Comparison of ENCODE assay signal across 33 cellular contexts in genomic region chr7:150351587-150352194, GRCh38. TPM values are rescaled to one million over a fixed set of nuclear protein-coding genes. Genes with fewer than 3 reads are reported as not detected.
DNase-seq lines count a peak whose midpoint lies in the region; ATAC-seq, FAIRE-seq and TF ChIP-seq lines count a peak whose summit lies in the region.
"Had no signal": no experiment of that assay in that cellular context is flagged by ENCODE, and none has a peak within 500 bp of the region (broad histone marks: within the 10 kb centered on the region; RNA-seq: fewer than 3 reads in every experiment).

No MANE protein-coding gene starts in this region.

- H3K14ac ChIP-seq in IMR-90 (replicated peaks; ENCODE audit: low read depth, low read length): no peak overlapping the region

- H3K18ac ChIP-seq in IMR-90 (ENCODE audit: low read depth, low read length): no peak overlapping the region

- no peak overlapping the region for H3K4me3 ChIP-seq in HepG2 (replicated peaks in 1 of 3; ENCODE audit: insufficient read depth in 1 of 3, low read depth in 2 of 3, low read length in 3 of 3)
- H3K4me3 ChIP-seq in right lobe of liver: no peak overlapping the region
- H3K4me3 ChIP-seq in IMR-90 (ENCODE audit: insufficient read depth, low read depth, low read length): no peak overlapping the region
- no peak overlapping the region for H3K4me3 ChIP-seq in choroid plexus epithelial cell (ENCODE audit: low read depth, low read length)
- H3K4me3 ChIP-seq in vagina: no peak overlapping the region
- H3K4me3 ChIP-seq: psoas muscle, thoracic aorta, uterus had no signal

- no peak for ATAC-seq in HepG2
- no peak for ATAC-seq in right lobe of liver
- ATAC-seq in IMR-90 (ENCODE audit: low read depth): 0 out of 2 replicates have a peak, but pooled peaks have one; percentile 24
- no peak for ATAC-seq in GM18519 (IDR thresholded peaks at IDR 0.05; ENCODE audit: low FRiP score, unreplicated experiment)
- ATAC-seq in Right ventricle myocardium superior (ENCODE audit: poor library complexity): no peak
- ATAC-seq: naive thymus-derived CD4-positive, alpha-beta T cell; psoas muscle; Right ventricle myocardium inferior; stimulated activated naive CD8-positive, alpha-beta T cell treated with anti-CD3 and anti-CD28 coated beads, Interleukin-15, Interleukin-2, amounts not matched to agents 100 U/mL and 50 U/mL, for 24 hours had no signal

- H3K4me1 ChIP-seq in HepG2 (ENCODE audit: insufficient read depth, low read length) (peaks cover 35% of the 10 kb centered on the region), right lobe of liver (peaks cover 0 to 16% (median 7%) of the 10 kb centered on the region in 4 donors), IMR-90 (ENCODE audit: control insufficient read depth, insufficient read depth, low read length) (no peaks in the 10 kb centered on the region; the same call in 1 of the 2 replicates), vagina (no peaks in the 10 kb centered on the region)
- H3K4me1 ChIP-seq: psoas muscle, uterus had no signal

- no peak overlapping the region for H3K4ac ChIP-seq in IMR-90 (ENCODE audit: low read depth, low read length)

- no peak overlapping the region for H4K8ac ChIP-seq in IMR-90 (ENCODE audit: low read depth in 2 of 2, low read length in 2 of 2)

- BruUV-seq in HepG2 (replicated peaks; lab: Mats Ljungman, UMichigan): no TSS peak
- BruUV-seq in IMR-90 (replicated peaks; lab: Mats Ljungman, UMichigan): no TSS peak

- no peak overlapping the region for H4K5ac ChIP-seq in IMR-90 (ENCODE audit: low read depth, low read length)

- H3K27me3 ChIP-seq in HepG2 (ENCODE audit: control insufficient read depth in 1 of 2, insufficient read depth in 2 of 2, low read length in 2 of 2): no peaks in the 10 kb centered on the region
- H3K27me3 ChIP-seq in right lobe of liver: no peaks in the 10 kb centered on the region
- H3K27me3 ChIP-seq in IMR-90 (ENCODE audit: control insufficient read depth, insufficient read depth, low read length): peaks cover 3% of the 10 kb centered on the region
- no peaks in the 10 kb centered on the region for H3K27me3 ChIP-seq in vagina
- H3K27me3 ChIP-seq: uterus had no signal

- no peak overlapping the region for H2AK9ac ChIP-seq in IMR-90 (replicated peaks; ENCODE audit: low read depth, low read length, poor library complexity)

- H4K20me1 ChIP-seq in HepG2 (ENCODE audit: insufficient read depth, low read length): no peaks in the 10 kb centered on the region
- H4K20me1 ChIP-seq in IMR-90 (ENCODE audit: insufficient read depth, low read length): no peaks in the 10 kb centered on the region

- H2BK120ac ChIP-seq in IMR-90 (ENCODE audit: low read depth, low read length): no peak overlapping the region

- POLR2A ChIA-PET in HepG2 (lab: Yijun Ruan, JAX): interaction anchor here (1.3 to 5.8 kb wide), 2 partner anchors 11 to 18 kb away, joined by 3 to 58 read pairs; partner anchors contain the start of genes RARRES2 and REPIN1
- POLR2A ChIA-PET in IMR-90 (lab: Charles Lee; ENCODE audit: unreplicated experiment): no interaction called here

- no peak for FAIRE-seq in HepG2 (lab: Jason Lieb, UNC)
- FAIRE-seq: endometrium, G401.6 had no signal

- no peak overlapping the region for H3K56ac ChIP-seq in IMR-90 (ENCODE audit: extremely low read depth, insufficient read depth, low read length)

- WGBS in HepG2 (ENCODE audit: low lambda C conversion rate): 52% methylated on average over 8 of the region's 8 CpGs
- 68% methylated on average over 8 of the region's 8 CpGs for WGBS in right lobe of liver (ENCODE audit: insufficient coverage, low coverage, low lambda C conversion rate, missing lambda C conversion rate)
- no CpG with 5 or more reads among the region's 8 CpGs for WGBS in IMR-90 (ENCODE audit: extremely low coverage in 2 of 2, insufficient read length in 1 of 2), 2 experiments

- no peak for TF ChIP-seq POLR2A in HepG2 (IDR thresholded peaks at IDR 0.05; ENCODE audit: insufficient read depth in 1 of 2, low read depth in 2 of 2, low read length in 2 of 2)
- TF ChIP-seq POLR2A in right lobe of liver (IDR thresholded peaks at IDR 0.05): no peak
- no peak for TF ChIP-seq POLR2A in IMR-90 (IDR thresholded peaks at IDR 0.05; ENCODE audit: low read depth, low read length)
- no peak for TF ChIP-seq POLR2A in vagina (IDR thresholded peaks at IDR 0.05)

- no peaks in the 10 kb centered on the region for H3K9me1 ChIP-seq in IMR-90 (ENCODE audit: insufficient read depth, low read length)

- no peak overlapping the region for H2BK20ac ChIP-seq in IMR-90 (ENCODE audit: low read depth, low read length)

- H3K4me2 ChIP-seq in HepG2 (ENCODE audit: low read depth, low read length) (no peak overlapping the region), IMR-90 (ENCODE audit: low read depth, low read length) (no peak overlapping the region)
- H3K4me2 ChIP-seq: KMS-11 had no signal

- peak overlapping the region; percentile 54 for H2AFZ ChIP-seq in HepG2 (ENCODE audit: low read length)
- no peak overlapping the region for H2AFZ ChIP-seq in IMR-90 (replicated peaks; ENCODE audit: low read length, poor library complexity)

- no peak overlapping the region for H3K23ac ChIP-seq in IMR-90 (ENCODE audit: low read depth, low read length)

- no peak overlapping the region for H2BK5ac ChIP-seq in IMR-90 (ENCODE audit: low read depth, low read length, poor library complexity, severe bottlenecking)

- no peak overlapping the region for H2BK15ac ChIP-seq in IMR-90 (ENCODE audit: low read depth, low read length)

- no peaks in the 10 kb centered on the region for H3K79me1 ChIP-seq in IMR-90 (ENCODE audit: low read depth in 1 of 2, low read length in 2 of 2)

- CTCF ChIA-PET in HepG2 (lab: Yijun Ruan, JAX; ENCODE audit: low intra/inter-chr PET ratio, low total read pairs): no interaction called here
- CTCF ChIA-PET in IMR-90 (lab: Yijun Ruan, JAX): no interaction called here

- TF ChIP-seq EP300 in HepG2 (IDR thresholded peaks at IDR 0.05; ENCODE audit: low read depth in 2 of 2, low read length in 2 of 2) (no peak), HepG2 (CRISPR knock-in tag; IDR thresholded peaks at IDR 0.05; ENCODE audit: borderline replicate concordance) (no peak)

- no peaks in the 10 kb centered on the region for H3K36me3 ChIP-seq in HepG2 (replicated peaks in 1 of 2; ENCODE audit: control insufficient read depth in 1 of 2, insufficient read depth in 2 of 2, low read length in 2 of 2)
- no peaks in the 10 kb centered on the region for H3K36me3 ChIP-seq in right lobe of liver
- H3K36me3 ChIP-seq in IMR-90 (ENCODE audit: control insufficient read depth, insufficient read depth, low read length): no peaks in the 10 kb centered on the region
- H3K36me3 ChIP-seq in vagina: no peaks in the 10 kb centered on the region
- H3K36me3 ChIP-seq: thoracic aorta, uterus had no signal

- TF ChIP-seq RAD21 in HepG2 (CRISPR knock-in tag; IDR thresholded peaks at IDR 0.05) (no peak), IMR-90 (IDR thresholded peaks at IDR 0.05; ENCODE audit: low read length) (no peak)

- H2AK5ac ChIP-seq in IMR-90 (ENCODE audit: low read depth, low read length): no peak overlapping the region

- TF ChIP-seq CTCF in HepG2 (CRISPR knock-in tag; IDR thresholded peaks at IDR 0.05): no peak
- TF ChIP-seq CTCF in right lobe of liver (IDR thresholded peaks at IDR 0.05): no peak
- no peak for TF ChIP-seq CTCF in IMR-90 (conservative IDR thresholded peaks at IDR 0.05; ENCODE audit: low read depth, low read length)
- no peak for TF ChIP-seq CTCF in choroid plexus epithelial cell (conservative IDR thresholded peaks at IDR 0.05; ENCODE audit: low read depth, low read length)
- no peak for TF ChIP-seq CTCF in vagina (IDR thresholded peaks at IDR 0.05)

- DNase-seq in HepG2 (ENCODE audit: low spot score) (no peak), right lobe of liver (no peak), IMR-90 (peak; percentile 25), choroid plexus epithelial cell (ENCODE audit: low read depth) (peak; percentile 33), vagina (ENCODE audit: extremely low spot score in 2 of 2) (no peak), Right ventricle myocardium superior (no peak), G401 (ENCODE audit: low spot score) (no peak)
- DNase-seq: activated CD4-positive, alpha-beta T cell treated with anti-CD3 and anti-CD28 coated beads for 48 hours; activated CD8-positive, alpha-beta memory T cell treated with anti-CD3 and anti-CD28 coated beads for 24 hours; activated gamma-delta T cell treated with Interleukin-2 at 50 U/mL for 16 hours; AML-193; CD4-positive, alpha-beta memory T cell; dermis blood vessel endothelial cell; DMS153; HCEC 1CT; islet precursor cell; MV-4-11; naive thymus-derived CD4-positive, alpha-beta T cell; NCI-H187 treated with DMSO at 0.1 percent for 48 hours; NCI-H226; NCI-H774; nucleus accumbens; psoas muscle; stimulated activated naive CD8-positive, alpha-beta T cell treated with anti-CD3 and anti-CD28 coated beads, Interleukin-15, Interleukin-2, amounts not matched to agents 100 U/mL and 50 U/mL, for 24 hours; uterus had no signal

- H4K91ac ChIP-seq in IMR-90 (ENCODE audit: insufficient read depth, low read depth, low read length): no peak overlapping the region

- H3K27ac ChIP-seq in HepG2 (ENCODE audit: extremely low read length, insufficient read depth, low read length) (no peak overlapping the region), right lobe of liver (no peak overlapping the region), IMR-90 (ENCODE audit: insufficient read depth, low read length) (no peak overlapping the region), vagina (peak overlapping the region; percentile 22)
- H3K27ac ChIP-seq: KMS-11, psoas muscle, thoracic aorta, uterus, VCaP had no signal

- in situ Hi-C loops in HepG2 (cut with HindIII; ENCODE audit: extremely low pct_ligation_motif_present, low pct_unique_long_range_greater_than_20kb) (no loop called here), IMR-90 (cut with MboI; ENCODE audit: low sequenced_read_pairs) (no loop called here), G401 (cut with HindIII; ENCODE audit: low sequenced_read_pairs) (no loop called here)

- dilution Hi-C loops in IMR-90 (cut with HindIII; ENCODE audit: low sequenced_read_pairs, unreplicated experiment): no loop called here

- intact Hi-C loops in HepG2 (cut with micrococcal nuclease; ENCODE audit: unreplicated experiment) (loop anchor here (10.0 kb wide), 1 partner anchor 67 kb away; no protein-coding TSS in a partner anchor), right lobe of liver (cut with DNase I) (no loop called here), IMR-90 (cut with micrococcal nuclease) (no loop called here), vagina (cut with DNase I) (loop anchor here (5.0 kb wide), 1 partner anchor 496 kb away; no protein-coding TSS in a partner anchor), Right ventricle myocardium superior (cut with DNase I) (no loop called here)

- H3K9ac ChIP-seq in HepG2 (ENCODE audit: insufficient read depth, low read depth, low read length) (no peak overlapping the region), IMR-90 (ENCODE audit: low read depth, low read length) (no peak overlapping the region)
- H3K9ac ChIP-seq: KMS-11 had no signal

- no peaks in the 10 kb centered on the region for H3K9me3 ChIP-seq in HepG2 (ENCODE audit: low read length)
- no peaks in the 10 kb centered on the region for H3K9me3 ChIP-seq in right lobe of liver
- peaks cover 3% of the 10 kb centered on the region; the same call in 1 of the 2 replicates for H3K9me3 ChIP-seq in IMR-90 (ENCODE audit: control insufficient read depth, insufficient read depth, low read length)
- H3K9me3 ChIP-seq in vagina: no peaks in the 10 kb centered on the region
- H3K9me3 ChIP-seq: psoas muscle, thoracic aorta, uterus had no signal

- no peaks in the 10 kb centered on the region for H3K79me2 ChIP-seq in HepG2 (ENCODE audit: insufficient read depth, low read length)

RNA-seq across cellular contexts. Expression of gene RARRES2, which starts 10.3 kb away (rescaled TPM):
- total RNA-seq in HepG2 (2016; rRNA removed; fragmentation: Illumina TruSeq; extraction: Trizol) (94.6 and 172 TPM in 2 replicates), right lobe of liver (100 to 1,000 TPM; 552 to 948 (median 788) TPM), IMR-90 (2012; rRNA removed) (not detected in 2 replicates), vagina (305 TPM), Right ventricle myocardium superior (24.0 TPM)
- total RNA-seq in HepG2 (2016; cell fraction: cytosol; rRNA removed; fragmentation: Illumina TruSeq; extraction: Trizol; ENCODE audit: low read depth): 63.6 and 75.7 TPM in 2 replicates
- 93.3 and 178 TPM in 2 replicates for total RNA-seq in HepG2 (2016; cell fraction: insoluble cytoplasmic fraction; rRNA removed; fragmentation: Illumina TruSeq; extraction: Trizol)
- 68.9 and 86.6 TPM in 2 replicates for total RNA-seq in HepG2 (2016; cell fraction: membrane; rRNA removed; fragmentation: Illumina TruSeq; extraction: Trizol)
- total RNA-seq in HepG2 (2016; cell fraction: nucleus; rRNA removed; fragmentation: Illumina TruSeq; extraction: Trizol): 126 and 156 TPM in 2 replicates
- polyA plus RNA-seq in HepG2 (2011; rRNA removed) (134 and 157 TPM in 2 replicates), IMR-90 (2012; rRNA removed) (1.4 and 1.6 TPM in 2 replicates)
- polyA plus RNA-seq in HepG2 (2011; cell fraction: cytosol; rRNA removed): 197 and 233 TPM in 2 replicates
- 164 and 202 TPM in 2 replicates for polyA plus RNA-seq in HepG2 (2011; cell fraction: nucleus; rRNA removed)
- 37.9 and 77.4 TPM in 2 replicates for polyA plus RNA-seq in HepG2 (2012)
- 96.7 and 115 TPM in 2 replicates for polyA plus RNA-seq in HepG2 (2016; cell fraction: cytosol; fragmentation: Illumina TruSeq; extraction: Trizol; ENCODE audit: low read depth)
- 134 and 138 TPM in 2 replicates for polyA plus RNA-seq in HepG2 (2016; cell fraction: insoluble cytoplasmic fraction; fragmentation: Illumina TruSeq; extraction: Trizol; ENCODE audit: low read depth)
- 82.1 and 99.5 TPM in 2 replicates for polyA plus RNA-seq in HepG2 (2016; cell fraction: membrane; fragmentation: Illumina TruSeq; extraction: Trizol; ENCODE audit: low read depth)
- 420 and 455 TPM in 2 replicates for polyA plus RNA-seq in HepG2 (2016; cell fraction: nucleus; fragmentation: Illumina TruSeq; extraction: Trizol; ENCODE audit: insufficient read depth, low read depth)
- 22.1 TPM in 1 of 2 replicates, not detected in the other for polyA minus RNA-seq in HepG2 (2011; rRNA and poly(A)+ RNA removed; ENCODE audit: low replicate concordance)
- polyA minus RNA-seq in HepG2 (2011; cell fraction: cytosol; rRNA and poly(A)+ RNA removed): 17.4 and 20.0 TPM in 2 replicates
- 6.1 and 7.3 TPM in 2 replicates for polyA minus RNA-seq in HepG2 (2011; cell fraction: nucleus; rRNA and poly(A)+ RNA removed)
- polyA plus RNA-seq in IMR-90 (2012; cell fraction: cytosol; rRNA removed): 1.7 and 2.1 TPM in 2 replicates
- 1.0 and 2.4 TPM in 2 replicates for polyA plus RNA-seq in IMR-90 (2012; cell fraction: nucleus; rRNA removed; ENCODE audit: low replicate concordance)
- total RNA-seq in G401 (2014; rRNA removed; shearing (Covaris generic)): 5.0 and 5.9 TPM in 2 replicates
- total RNA-seq: CD4-positive, alpha-beta memory T cell; HT1080 had no signal
- polyA plus RNA-seq: CD4-positive, alpha-beta memory T cell; naive thymus-derived CD4-positive, alpha-beta T cell had no signal

RNA-seq across cellular contexts. Expression of gene REPIN1, which starts 16.9 kb away (rescaled TPM):
- total RNA-seq in HepG2 (2016; rRNA removed; fragmentation: Illumina TruSeq; extraction: Trizol): 86.4 and 108 TPM in 2 replicates
- total RNA-seq in HepG2 (2016; cell fraction: cytosol; rRNA removed; fragmentation: Illumina TruSeq; extraction: Trizol; ENCODE audit: low read depth): 34.3 and 36.1 TPM in 2 replicates
- 77.5 and 106 TPM in 2 replicates for total RNA-seq in HepG2 (2016; cell fraction: insoluble cytoplasmic fraction; rRNA removed; fragmentation: Illumina TruSeq; extraction: Trizol)
- total RNA-seq in HepG2 (2016; cell fraction: membrane; rRNA removed; fragmentation: Illumina TruSeq; extraction: Trizol): 112 and 119 TPM in 2 replicates
- total RNA-seq in HepG2 (2016; cell fraction: nucleus; rRNA removed; fragmentation: Illumina TruSeq; extraction: Trizol): 81.1 and 91.5 TPM in 2 replicates
- 69.9 and 87.9 TPM in 2 replicates for polyA plus RNA-seq in HepG2 (2011; rRNA removed)
- polyA plus RNA-seq in HepG2 (2011; cell fraction: cytosol; rRNA removed): 58.9 and 82.1 TPM in 2 replicates
- 189 and 195 TPM in 2 replicates for polyA plus RNA-seq in HepG2 (2011; cell fraction: nucleus; rRNA removed)
- 52.5 and 64.7 TPM in 2 replicates for polyA plus RNA-seq in HepG2 (2012)
- polyA plus RNA-seq in HepG2 (2016; cell fraction: cytosol; fragmentation: Illumina TruSeq; extraction: Trizol; ENCODE audit: low read depth): 22.0 and 24.7 TPM in 2 replicates
- polyA plus RNA-seq in HepG2 (2016; cell fraction: insoluble cytoplasmic fraction; fragmentation: Illumina TruSeq; extraction: Trizol; ENCODE audit: low read depth): 82.2 and 105 TPM in 2 replicates
- 77.8 and 77.9 TPM in 2 replicates for polyA plus RNA-seq in HepG2 (2016; cell fraction: membrane; fragmentation: Illumina TruSeq; extraction: Trizol; ENCODE audit: low read depth)
- polyA plus RNA-seq in HepG2 (2016; cell fraction: nucleus; fragmentation: Illumina TruSeq; extraction: Trizol; ENCODE audit: insufficient read depth, low read depth): 138 and 155 TPM in 2 replicates
- polyA minus RNA-seq in HepG2 (2011; rRNA and poly(A)+ RNA removed; ENCODE audit: low replicate concordance): 81.7 and 98.0 TPM in 2 replicates
- 35.3 and 35.6 TPM in 2 replicates for polyA minus RNA-seq in HepG2 (2011; cell fraction: cytosol; rRNA and poly(A)+ RNA removed)
- 50.5 and 54.6 TPM in 2 replicates for polyA minus RNA-seq in HepG2 (2011; cell fraction: nucleus; rRNA and poly(A)+ RNA removed)
- 100 to 1,000 TPM in 2 of 6 experiments, 10 to 100 TPM in 4; 56.2 to 133 (median 73.5) TPM for total RNA-seq in right lobe of liver
- total RNA-seq in IMR-90 (2012; rRNA removed): 19.4 and 20.6 TPM in 2 replicates
- polyA plus RNA-seq in IMR-90 (2012; rRNA removed): 50.6 and 59.7 TPM in 2 replicates
- 56.1 and 62.3 TPM in 2 replicates for polyA plus RNA-seq in IMR-90 (2012; cell fraction: cytosol; rRNA removed)
- polyA plus RNA-seq in IMR-90 (2012; cell fraction: nucleus; rRNA removed; ENCODE audit: low replicate concordance): 76.7 and 123 TPM in 2 replicates
- total RNA-seq in vagina: 49.4 TPM
- 116 TPM for total RNA-seq in Right ventricle myocardium superior
- total RNA-seq in G401 (2014; rRNA removed; shearing (Covaris generic)): 266 and 278 TPM in 2 replicates

RNA-seq across cellular contexts. Expression of gene ZNF775, which starts 27.4 kb away (rescaled TPM):
- total RNA-seq in HepG2 (2016; rRNA removed; fragmentation: Illumina TruSeq; extraction: Trizol) (3.1 and 4.5 TPM in 2 replicates), right lobe of liver (1 to 10 TPM in 3 of 6 experiments, under 1 TPM in 3; 0.44 to 1.6 (median 0.96) TPM), IMR-90 (2012; rRNA removed) (1.4 TPM in 2 replicates), vagina (4.4 TPM), Right ventricle myocardium superior (3.6 TPM)
- 0.71 TPM in 2 replicates for total RNA-seq in HepG2 (2016; cell fraction: cytosol; rRNA removed; fragmentation: Illumina TruSeq; extraction: Trizol; ENCODE audit: low read depth)
- total RNA-seq in HepG2 (2016; cell fraction: insoluble cytoplasmic fraction; rRNA removed; fragmentation: Illumina TruSeq; extraction: Trizol): 3.6 and 3.8 TPM in 2 replicates
- total RNA-seq in HepG2 (2016; cell fraction: membrane; rRNA removed; fragmentation: Illumina TruSeq; extraction: Trizol): 1.9 and 2.5 TPM in 2 replicates
- total RNA-seq in HepG2 (2016; cell fraction: nucleus; rRNA removed; fragmentation: Illumina TruSeq; extraction: Trizol): 1.8 and 3.2 TPM in 2 replicates
- polyA plus RNA-seq in HepG2 (2011; rRNA removed) (3.2 and 3.8 TPM in 2 replicates), IMR-90 (2012; rRNA removed) (2.6 and 4.0 TPM in 2 replicates)
- 2.6 and 4.5 TPM in 2 replicates for polyA plus RNA-seq in HepG2 (2011; cell fraction: cytosol; rRNA removed)
- polyA plus RNA-seq in HepG2 (2011; cell fraction: nucleus; rRNA removed): 5.8 and 5.9 TPM in 2 replicates
- 2.1 and 3.1 TPM in 2 replicates for polyA plus RNA-seq in HepG2 (2012)
- 0.67 and 0.68 TPM in 2 replicates for polyA plus RNA-seq in HepG2 (2016; cell fraction: cytosol; fragmentation: Illumina TruSeq; extraction: Trizol; ENCODE audit: low read depth)
- polyA plus RNA-seq in HepG2 (2016; cell fraction: insoluble cytoplasmic fraction; fragmentation: Illumina TruSeq; extraction: Trizol; ENCODE audit: low read depth): 3.7 and 4.2 TPM in 2 replicates
- polyA plus RNA-seq in HepG2 (2016; cell fraction: membrane; fragmentation: Illumina TruSeq; extraction: Trizol; ENCODE audit: low read depth): 1.2 and 1.8 TPM in 2 replicates
- 5.2 and 9.1 TPM in 2 replicates for polyA plus RNA-seq in HepG2 (2016; cell fraction: nucleus; fragmentation: Illumina TruSeq; extraction: Trizol; ENCODE audit: insufficient read depth, low read depth)
- polyA minus RNA-seq in HepG2 (2011; rRNA and poly(A)+ RNA removed; ENCODE audit: low replicate concordance): 0.37 and 3.7 TPM in 2 replicates
- 2.5 and 3.9 TPM in 2 replicates for polyA minus RNA-seq in HepG2 (2011; cell fraction: cytosol; rRNA and poly(A)+ RNA removed)
- 1.8 and 2.4 TPM in 2 replicates for polyA minus RNA-seq in HepG2 (2011; cell fraction: nucleus; rRNA and poly(A)+ RNA removed)
- 2.1 and 5.8 TPM in 2 replicates for polyA plus RNA-seq in IMR-90 (2012; cell fraction: cytosol; rRNA removed)
- 2.2 and 7.1 TPM in 2 replicates for polyA plus RNA-seq in IMR-90 (2012; cell fraction: nucleus; rRNA removed; ENCODE audit: low replicate concordance)
- 21.0 and 23.4 TPM in 2 replicates for total RNA-seq in G401 (2014; rRNA removed; shearing (Covaris generic))

RNA-seq across cellular contexts. Expression of gene ACTR3C, which starts 28.3 kb away (rescaled TPM):
- total RNA-seq in HepG2 (2016; rRNA removed; fragmentation: Illumina TruSeq; extraction: Trizol) (4.1 and 7.5 TPM in 2 replicates), right lobe of liver (10 to 100 TPM; 30.0 to 36.5 (median 32.7) TPM), IMR-90 (2012; rRNA removed) (not detected in 2 replicates), vagina (24.1 TPM), Right ventricle myocardium superior (2.9 TPM)
- total RNA-seq in HepG2 (2016; cell fraction: cytosol; rRNA removed; fragmentation: Illumina TruSeq; extraction: Trizol; ENCODE audit: low read depth): 7.2 and 7.8 TPM in 2 replicates
- total RNA-seq in HepG2 (2016; cell fraction: insoluble cytoplasmic fraction; rRNA removed; fragmentation: Illumina TruSeq; extraction: Trizol): 3.7 and 6.7 TPM in 2 replicates
- 4.8 and 5.6 TPM in 2 replicates for total RNA-seq in HepG2 (2016; cell fraction: membrane; rRNA removed; fragmentation: Illumina TruSeq; extraction: Trizol)
- total RNA-seq in HepG2 (2016; cell fraction: nucleus; rRNA removed; fragmentation: Illumina TruSeq; extraction: Trizol): 17.1 and 19.7 TPM in 2 replicates
- polyA plus RNA-seq in HepG2 (2011; rRNA removed) (3.2 and 3.8 TPM in 2 replicates), IMR-90 (2012; rRNA removed) (not detected in 2 replicates)
- polyA plus RNA-seq in HepG2 (2011; cell fraction: cytosol; rRNA removed): 2.5 and 2.7 TPM in 2 replicates
- polyA plus RNA-seq in HepG2 (2011; cell fraction: nucleus; rRNA removed): 4.0 and 4.3 TPM in 2 replicates
- 1.2 and 1.4 TPM in 2 replicates for polyA plus RNA-seq in HepG2 (2012)
- 0.95 and 2.7 TPM in 2 replicates for polyA plus RNA-seq in HepG2 (2016; cell fraction: cytosol; fragmentation: Illumina TruSeq; extraction: Trizol; ENCODE audit: low read depth)
- polyA plus RNA-seq in HepG2 (2016; cell fraction: insoluble cytoplasmic fraction; fragmentation: Illumina TruSeq; extraction: Trizol; ENCODE audit: low read depth): 1.9 and 3.9 TPM in 2 replicates
- polyA plus RNA-seq in HepG2 (2016; cell fraction: membrane; fragmentation: Illumina TruSeq; extraction: Trizol; ENCODE audit: low read depth): 1.4 and 1.6 TPM in 2 replicates
- 4.9 and 8.0 TPM in 2 replicates for polyA plus RNA-seq in HepG2 (2016; cell fraction: nucleus; fragmentation: Illumina TruSeq; extraction: Trizol; ENCODE audit: insufficient read depth, low read depth)
- 10.0 and 39.9 TPM in 2 replicates for polyA minus RNA-seq in HepG2 (2011; rRNA and poly(A)+ RNA removed; ENCODE audit: low replicate concordance)
- polyA minus RNA-seq in HepG2 (2011; cell fraction: cytosol; rRNA and poly(A)+ RNA removed): 2.6 and 3.3 TPM in 2 replicates
- polyA minus RNA-seq in HepG2 (2011; cell fraction: nucleus; rRNA and poly(A)+ RNA removed): 44.3 and 59.4 TPM in 2 replicates
- polyA plus RNA-seq in IMR-90 (2012; cell fraction: cytosol; rRNA removed): not detected in 2 replicates
- 0.02 TPM in 1 of 2 replicates, not detected in the other for polyA plus RNA-seq in IMR-90 (2012; cell fraction: nucleus; rRNA removed; ENCODE audit: low replicate concordance)
- 0.68 and 0.98 TPM in 2 replicates for total RNA-seq in G401 (2014; rRNA removed; shearing (Covaris generic))
- total RNA-seq: HT1080 had no signal

RNA-seq across cellular contexts. Expression of gene LRRC61, which starts 28.5 kb away (rescaled TPM):
- total RNA-seq in HepG2 (2016; rRNA removed; fragmentation: Illumina TruSeq; extraction: Trizol) (34.8 and 38.4 TPM in 2 replicates), right lobe of liver (10 to 100 TPM; 13.0 to 33.0 (median 19.1) TPM), IMR-90 (2012; rRNA removed) (not detected in 2 replicates), vagina (14.0 TPM), Right ventricle myocardium superior (3.7 TPM)
- total RNA-seq in HepG2 (2016; cell fraction: cytosol; rRNA removed; fragmentation: Illumina TruSeq; extraction: Trizol; ENCODE audit: low read depth): 10.3 and 10.8 TPM in 2 replicates
- total RNA-seq in HepG2 (2016; cell fraction: insoluble cytoplasmic fraction; rRNA removed; fragmentation: Illumina TruSeq; extraction: Trizol): 30.5 and 35.2 TPM in 2 replicates
- 34.2 and 36.9 TPM in 2 replicates for total RNA-seq in HepG2 (2016; cell fraction: membrane; rRNA removed; fragmentation: Illumina TruSeq; extraction: Trizol)
- 25.0 and 31.2 TPM in 2 replicates for total RNA-seq in HepG2 (2016; cell fraction: nucleus; rRNA removed; fragmentation: Illumina TruSeq; extraction: Trizol)
- polyA plus RNA-seq in HepG2 (2011; rRNA removed) (33.0 and 42.2 TPM in 2 replicates), IMR-90 (2012; rRNA removed) (0.06 and 0.07 TPM in 2 replicates)
- 34.7 and 58.3 TPM in 2 replicates for polyA plus RNA-seq in HepG2 (2011; cell fraction: cytosol; rRNA removed)
- 25.0 and 33.0 TPM in 2 replicates for polyA plus RNA-seq in HepG2 (2011; cell fraction: nucleus; rRNA removed)
- polyA plus RNA-seq in HepG2 (2012): 22.2 and 36.3 TPM in 2 replicates
- 19.9 and 25.0 TPM in 2 replicates for polyA plus RNA-seq in HepG2 (2016; cell fraction: cytosol; fragmentation: Illumina TruSeq; extraction: Trizol; ENCODE audit: low read depth)
- polyA plus RNA-seq in HepG2 (2016; cell fraction: insoluble cytoplasmic fraction; fragmentation: Illumina TruSeq; extraction: Trizol; ENCODE audit: low read depth): 36.4 and 46.3 TPM in 2 replicates
- polyA plus RNA-seq in HepG2 (2016; cell fraction: membrane; fragmentation: Illumina TruSeq; extraction: Trizol; ENCODE audit: low read depth): 41.1 and 42.5 TPM in 2 replicates
- 34.8 and 36.2 TPM in 2 replicates for polyA plus RNA-seq in HepG2 (2016; cell fraction: nucleus; fragmentation: Illumina TruSeq; extraction: Trizol; ENCODE audit: insufficient read depth, low read depth)
- 45.8 and 71.1 TPM in 2 replicates for polyA minus RNA-seq in HepG2 (2011; rRNA and poly(A)+ RNA removed; ENCODE audit: low replicate concordance)
- 33.7 and 34.5 TPM in 2 replicates for polyA minus RNA-seq in HepG2 (2011; cell fraction: cytosol; rRNA and poly(A)+ RNA removed)
- polyA minus RNA-seq in HepG2 (2011; cell fraction: nucleus; rRNA and poly(A)+ RNA removed): 13.3 and 15.4 TPM in 2 replicates
- 0.07 TPM in 1 of 2 replicates, not detected in the other for polyA plus RNA-seq in IMR-90 (2012; cell fraction: cytosol; rRNA removed)
- not detected in 2 replicates for polyA plus RNA-seq in IMR-90 (2012; cell fraction: nucleus; rRNA removed; ENCODE audit: low replicate concordance)
- total RNA-seq in G401 (2014; rRNA removed; shearing (Covaris generic)): 3.3 TPM in 1 of 2 replicates, not detected in the other
- total RNA-seq: HT1080 had no signal

Comparison
In these comparisons a context has a peak if more than half of its experiments do, and no peak if none do; other contexts are left out.
1. intact Hi-C loops: an anchor here in HepG2 (10.0 kb wide) and vagina (5.0 kb wide); none called in right lobe of liver, IMR-90 and Right ventricle myocardium superior.
2. DNase-seq: peak in IMR-90 (single experiment) and choroid plexus epithelial cell (single experiment); none in HepG2 (single experiment), right lobe of liver (0 of 3), vagina (0 of 2), Right ventricle myocardium superior (single experiment) and G401 (single experiment).